ENCODE assay signal across 10 cellular contexts in genomic region chr20:36644032-36644712, GRCh38. TPM values are rescaled to one million over a fixed set of nuclear protein-coding genes. Genes with fewer than 3 reads are reported as not detected.
DNase-seq lines count a peak whose midpoint lies in the region; ATAC-seq and TF ChIP-seq lines count a peak whose summit lies in the region.
"Had no signal": no experiment of that assay in that cellular context is flagged by ENCODE, and none has a peak within 500 bp of the region (broad histone marks: within the 10 kb centered on the region; RNA-seq: fewer than 3 reads in every experiment).

No MANE protein-coding gene starts in this region.

- peak; percentile 81 for DNase-seq in activated CD8-positive, alpha-beta T cell treated with anti-CD3 and anti-CD28 coated beads, Interleukin-2, amount 10 ng/mL, durations not matched to agents 7 days and 5 days
- DNase-seq in central memory CD8-positive, alpha-beta T cell (ENCODE audit: low spot score in 2 of 2), result peak; percentile 44 to 77
- DNase-seq in stimulated activated CD4-positive, alpha-beta T cell treated with anti-CD3 and anti-CD28 coated beads, TNF-alpha, amount 100 ng/mL, for 1 hour (ENCODE audit: low read depth in 3 of 3, low spot score in 1 of 3), result peak; percentile 12 to 30 (median 30)
- no peak for DNase-seq in NCI-H524 treated with DMSO at 0.1 percent for 48 hours (lab: John Stamatoyannopoulos, UW)
- no peak for DNase-seq in body of pancreas
- DNase-seq in cortex of kidney (lab: John Stamatoyannopoulos, UW), result no peak

- POLR2A ChIA-PET in HEK293 (lab: Yijun Ruan, JAX), result no interaction called here
- POLR2A ChIA-PET in activated CD8-positive, alpha-beta T cell treated with anti-CD3 and anti-CD28 coated beads, Interleukin-2, amount 10 ng/mL, durations not matched to agents 7 days and 5 days (lab: Charles Lee), result interaction anchor here (0.6 to 4.3 kb wide), 9 partner anchors 10 to 192 kb away, joined by 3 to 42 read pairs (median 10); partner anchors contain the start of genes RAB5IF and TGIF2

- TF ChIP-seq POLR2A in body of pancreas (IDR thresholded peaks at IDR 0.05), result no peak

- H3K27ac ChIP-seq in HEK293 (ENCODE audit: extremely low read depth, low read depth, low read length), result no peak overlapping the region
- no peak overlapping the region for H3K27ac ChIP-seq in body of pancreas
- H3K27ac ChIP-seq: gastroesophageal sphincter had no signal

- ATAC-seq in activated CD8-positive, alpha-beta T cell treated with anti-CD3 and anti-CD28 coated beads, Interleukin-2, amount 10 ng/mL, durations not matched to agents 7 days and 5 days, result peak; percentile 81
- ATAC-seq in central memory CD8-positive, alpha-beta T cell (replicated peaks; ENCODE audit: extremely low read depth, poor library complexity, severe bottlenecking), result peak; percentile 87
- ATAC-seq in body of pancreas (no peak), GM18858 (IDR thresholded peaks at IDR 0.05; ENCODE audit: unreplicated experiment) (no peak)
- ATAC-seq: gastroesophageal sphincter had no signal

- H3K4me3 ChIP-seq in HEK293 (ENCODE audit: low read depth, low read length) (no peak overlapping the region), body of pancreas (no peak overlapping the region)
- H3K4me3 ChIP-seq: gastroesophageal sphincter had no signal

- CTCF ChIA-PET in HEK293 (lab: Yijun Ruan, JAX), result interaction anchor here (0.6 kb wide), 1 partner anchor 835 kb away, joined by 3 read pairs; no protein-coding TSS in a partner anchor
- CTCF ChIA-PET in activated CD8-positive, alpha-beta T cell treated with anti-CD3 and anti-CD28 coated beads, Interleukin-2, amount 10 ng/mL, durations not matched to agents 7 days and 5 days (lab: Charles Lee), result interaction anchor here (0.9 to 4.8 kb wide), 15 partner anchors 13 to 223 kb away, joined by 3 to 43 read pairs (median 5); partner anchors contain the start of genes DSN1 and RAB5IF

- no peaks in the 10 kb centered on the region for H3K27me3 ChIP-seq in body of pancreas
- H3K27me3 ChIP-seq: gastroesophageal sphincter had no signal

- H3K4me1 Mint-ChIP-seq in activated CD8-positive, alpha-beta T cell treated with anti-CD3 and anti-CD28 coated beads, Interleukin-2, amount 10 ng/mL, durations not matched to agents 7 days and 5 days (ENCODE audit: low read depth), result peaks cover 50% of the 10 kb centered on the region
- peaks cover 53% of the 10 kb centered on the region for H3K4me1 Mint-ChIP-seq in central memory CD8-positive, alpha-beta T cell

- H3K4me3 Mint-ChIP-seq in activated CD8-positive, alpha-beta T cell treated with anti-CD3 and anti-CD28 coated beads, Interleukin-2, amount 10 ng/mL, durations not matched to agents 7 days and 5 days, result peak overlapping the region; percentile 99
- peak overlapping the region; percentile 96 for H3K4me3 Mint-ChIP-seq in central memory CD8-positive, alpha-beta T cell

- H3K36me3 ChIP-seq in HEK293 (ENCODE audit: control insufficient read depth in 2 of 2, insufficient read depth in 1 of 2, low read length in 2 of 2) (no peaks in the 10 kb centered on the region), body of pancreas (replicated peaks in 1 of 2; ENCODE audit: insufficient read depth in 1 of 2, low read depth in 2 of 2) (no peaks in the 10 kb centered on the region)
- H3K36me3 ChIP-seq: gastroesophageal sphincter had no signal

- no peak for TF ChIP-seq CTCF in HEK293 (tag by site-specific recombination; IDR thresholded peaks at IDR 0.05)
- TF ChIP-seq CTCF in body of pancreas (IDR thresholded peaks at IDR 0.05), result no peak

- 68 to 100% methylated on average over 1 to 5 of the region's 5 CpGs for WGBS in body of pancreas, 2 donors

- H3K27ac Mint-ChIP-seq in activated CD8-positive, alpha-beta T cell treated with anti-CD3 and anti-CD28 coated beads, Interleukin-2, amount 10 ng/mL, durations not matched to agents 7 days and 5 days, result peak overlapping the region; percentile 93
- H3K27ac Mint-ChIP-seq in central memory CD8-positive, alpha-beta T cell (ENCODE audit: low read depth), result peak overlapping the region; percentile 99

- H3K4me1 ChIP-seq in HEK293 (ENCODE audit: control insufficient read depth, insufficient read depth, low read length) (no peaks in the 10 kb centered on the region), body of pancreas (no peaks in the 10 kb centered on the region)
- H3K4me1 ChIP-seq: gastroesophageal sphincter had no signal

- H3K27me3 Mint-ChIP-seq in activated CD8-positive, alpha-beta T cell treated with anti-CD3 and anti-CD28 coated beads, Interleukin-2, amount 10 ng/mL, durations not matched to agents 7 days and 5 days (ENCODE audit: low read depth), result no peaks in the 10 kb centered on the region
- H3K27me3 Mint-ChIP-seq in central memory CD8-positive, alpha-beta T cell, result no peaks in the 10 kb centered on the region

- no peaks in the 10 kb centered on the region for H3K9me3 ChIP-seq in HEK293 (ENCODE audit: control insufficient read depth, insufficient read depth, low read depth, low read length)
- H3K9me3 ChIP-seq in body of pancreas, result no peaks in the 10 kb centered on the region
- H3K9me3 ChIP-seq: gastroesophageal sphincter had no signal

- no peaks in the 10 kb centered on the region for H3K9me3 Mint-ChIP-seq in activated CD8-positive, alpha-beta T cell treated with anti-CD3 and anti-CD28 coated beads, Interleukin-2, amount 10 ng/mL, durations not matched to agents 7 days and 5 days (ENCODE audit: insufficient read depth)
- no peaks in the 10 kb centered on the region for H3K9me3 Mint-ChIP-seq in central memory CD8-positive, alpha-beta T cell

- H3K36me3 Mint-ChIP-seq in activated CD8-positive, alpha-beta T cell treated with anti-CD3 and anti-CD28 coated beads, Interleukin-2, amount 10 ng/mL, durations not matched to agents 7 days and 5 days (ENCODE audit: low read depth), result peaks cover 64% of the 10 kb centered on the region
- H3K36me3 Mint-ChIP-seq in central memory CD8-positive, alpha-beta T cell (ENCODE audit: insufficient read depth), result peaks cover 55% of the 10 kb centered on the region

- intact Hi-C loops in body of pancreas (cut with DNase I), result no loop called here

TF ChIP-seq in HEK293, 187 proteins besides CTCF, POLR2A, EP300 and RAD21:
- TF ChIP-seq ZNF121 (tag by site-specific recombination; IDR thresholded peaks at IDR 0.05), result peak; percentile 36; the same call in 1 of the 2 replicates
- TF ChIP-seq MZF1 (tag by site-specific recombination; IDR thresholded peaks at IDR 0.05; ENCODE audit: borderline replicate concordance), result no peak
TF ChIP-seq in HEK293: peak in this region for 1.

RNA-seq across cellular contexts. Expression of gene SLA2, which starts 1.8 kb away (rescaled TPM):
- total RNA-seq in activated CD8-positive, alpha-beta T cell treated with anti-CD3 and anti-CD28 coated beads, Interleukin-2, amount 10 ng/mL, durations not matched to agents 7 days and 5 days, result 100 to 1,000 TPM; 131 to 137 TPM
- 1 to 10 TPM in 1 of 2 donors, not detected in 1; 1.0 TPM for total RNA-seq in body of pancreas
- total RNA-seq: myocyte had no signal

RNA-seq across cellular contexts. Expression of gene RAB5IF, which starts 38.6 kb away (rescaled TPM):
- 100 to 1,000 TPM; 108 to 109 TPM for total RNA-seq in activated CD8-positive, alpha-beta T cell treated with anti-CD3 and anti-CD28 coated beads, Interleukin-2, amount 10 ng/mL, durations not matched to agents 7 days and 5 days
- 10 to 100 TPM; 27.0 to 42.0 TPM for total RNA-seq in body of pancreas

Comparison
In these comparisons a context has a peak if more than half of its experiments do, and no peak if none do; other contexts are left out.
1. ATAC-seq: peak in activated CD8-positive, alpha-beta T cell treated with anti-CD3 and anti-CD28 coated beads, Interleukin-2, amount 10 ng/mL, durations not matched to agents 7 days and 5 days (single experiment) and central memory CD8-positive, alpha-beta T cell (single experiment); none in body of pancreas (single experiment) and GM18858 (single experiment).
2. DNase-seq: peak in activated CD8-positive, alpha-beta T cell treated with anti-CD3 and anti-CD28 coated beads, Interleukin-2, amount 10 ng/mL, durations not matched to agents 7 days and 5 days (single experiment), central memory CD8-positive, alpha-beta T cell (2 of 2) and stimulated activated CD4-positive, alpha-beta T cell treated with anti-CD3 and anti-CD28 coated beads, TNF-alpha, amount 100 ng/mL, for 1 hour (3 of 3); none in NCI-H524 treated with DMSO at 0.1 percent for 48 hours (single experiment), body of pancreas (0 of 4) and cortex of kidney (single experiment).
3. RNA of gene SLA2, which starts 1.8 kb away (total RNA-seq): 131 to 137 TPM in activated CD8-positive, alpha-beta T cell treated with anti-CD3 and anti-CD28 coated beads, Interleukin-2, amount 10 ng/mL, durations not matched to agents 7 days and 5 days; 1.0 TPM in body of pancreas; every median in the first group is over 10 times any median in the second.